ENCODE assay signal across 22 cellular contexts in genomic region chr22:19812910-19813309, GRCh38. TPM values are rescaled to one million over a fixed set of nuclear protein-coding genes. Genes with fewer than 3 reads are reported as not detected.
DNase-seq lines count a peak whose midpoint lies in the region; ATAC-seq, FAIRE-seq and TF ChIP-seq lines count a peak whose summit lies in the region.
"Had no signal": no experiment of that assay in that cellular context is flagged by ENCODE, and none has a peak within 500 bp of the region (broad histone marks: within the 10 kb centered on the region; RNA-seq: fewer than 3 reads in every experiment).

No MANE protein-coding gene starts in this region.

- FAIRE-seq in bronchial epithelial cell (lab: Jason Lieb, UNC): peak; percentile 77
- FAIRE-seq: GM12892 had no signal

- ATAC-seq in GM21723 (IDR thresholded peaks at IDR 0.05; ENCODE audit: unreplicated experiment): no peak
- ATAC-seq: PC-3 had no signal

- H3K4me3 ChIP-seq in right atrium auricular region (no peak overlapping the region), bronchial epithelial cell (ENCODE audit: low read depth, low read length) (no peak overlapping the region), testis (no peak overlapping the region)
- H3K4me3 ChIP-seq: SJCRH30 had no signal

- H3K27ac ChIP-seq in right atrium auricular region (no peak overlapping the region), testis (no peak overlapping the region)
- H3K27ac ChIP-seq: SJCRH30 had no signal

- no peak for TF ChIP-seq CTCF in right atrium auricular region (IDR thresholded peaks at IDR 0.05)
- no peak for TF ChIP-seq CTCF in bronchial epithelial cell (IDR thresholded peaks at IDR 0.05; ENCODE audit: insufficient read depth, low read length, severe bottlenecking)
- no peak for TF ChIP-seq CTCF in neural crest cell (conservative IDR thresholded peaks at IDR 0.05)
- no peak for TF ChIP-seq CTCF in testis (IDR thresholded peaks at IDR 0.05)

- H3K27ac Mint-ChIP-seq in neural crest cell (ENCODE audit: unreplicated experiment): peak overlapping the region; percentile 62

- H3K36me3 ChIP-seq in right atrium auricular region (no peaks in the 10 kb centered on the region), bronchial epithelial cell (ENCODE audit: control insufficient read depth, insufficient read depth, low read length) (no peaks in the 10 kb centered on the region), testis (ENCODE audit: low read depth, missing control alignments) (no peaks in the 10 kb centered on the region)
- H3K36me3 ChIP-seq: SJCRH30 had no signal

- no peaks in the 10 kb centered on the region for H3K9me3 Mint-ChIP-seq in neural crest cell
- H3K9me3 Mint-ChIP-seq: CD8-positive, alpha-beta memory T cell; H9 had no signal

- H3K27me3 ChIP-seq in right atrium auricular region: no peaks in the 10 kb centered on the region
- H3K27me3 ChIP-seq in bronchial epithelial cell (ENCODE audit: control insufficient read depth, insufficient read depth, low read length): no peaks in the 10 kb centered on the region
- H3K27me3 ChIP-seq in testis: no peaks in the 10 kb centered on the region
- H3K27me3 ChIP-seq: SJCRH30 had no signal

- DNase-seq in cardiac septum (ENCODE audit: low spot score): peak; percentile 36
- no peak for DNase-seq in right atrium auricular region (ENCODE audit: low spot score)
- no peak for DNase-seq in bronchial epithelial cell (ENCODE audit: low read depth)
- no peak for DNase-seq in neural crest cell (ENCODE audit: low read depth, low spot score)
- DNase-seq in testis: peak; percentile 10
- DNase-seq in NCI-H510A treated with DMSO at 0.1 percent for 48 hours (lab: John Stamatoyannopoulos, UW): no peak
- no peak for DNase-seq in NCI-H446 treated with DMSO at 0.1 percent for 48 hours (lab: John Stamatoyannopoulos, UW)
- DNase-seq: C1 segment of cervical spinal cord; CD8-positive, alpha-beta memory T cell; DMS53; H9; Karpas-422; NCI-H1417 treated with DMSO at 0.1 percent for 48 hours; NCI-H187 treated with DMSO at 0.1 percent for 48 hours; NCI-H2227 treated with DMSO at 0.1 percent for 48 hours; NCI-H524 treated with DMSO at 0.1 percent for 48 hours; PC-3; SJCRH30 had no signal

- H3K4me1 ChIP-seq in right atrium auricular region: peaks cover 0 to 4% of the 10 kb centered on the region in 2 donors
- H3K4me1 ChIP-seq in testis: peaks cover 28% of the 10 kb centered on the region

- H3K36me3 Mint-ChIP-seq in neural crest cell (ENCODE audit: low read depth): no peaks in the 10 kb centered on the region

- no peak overlapping the region for H3K4me3 Mint-ChIP-seq in neural crest cell
- H3K4me3 Mint-ChIP-seq: CD8-positive, alpha-beta memory T cell; H9 had no signal

- no peaks in the 10 kb centered on the region for H3K27me3 Mint-ChIP-seq in neural crest cell (ENCODE audit: low read depth)

- no peak for TF ChIP-seq POLR2A in testis (IDR thresholded peaks at IDR 0.05)

- 91 to 97% methylated on average over 11 of the region's 11 CpGs for WGBS in testis, 2 donors

- H3K9me3 ChIP-seq in right atrium auricular region (no peaks in the 10 kb centered on the region), testis (no peaks in the 10 kb centered on the region)
- H3K9me3 ChIP-seq: SJCRH30 had no signal

- H3K4me1 Mint-ChIP-seq in neural crest cell: peaks cover 6% of the 10 kb centered on the region

- intact Hi-C loops in cardiac septum (cut with DNase I) (loop anchor here (5.0 to 10.0 kb wide), 2 partner anchors 66 to 92 kb away; no protein-coding TSS in a partner anchor), testis (cut with DNase I; ENCODE audit: low total_unique reads) (no loop called here)

RNA-seq across cellular contexts. Expression of gene GNB1L, which starts 41.8 kb away (rescaled TPM):
- total RNA-seq in cardiac septum: 2.0 TPM
- total RNA-seq in right atrium auricular region: 1 to 10 TPM; 2.6 to 4.7 TPM
- total RNA-seq in bronchial epithelial cell: 2.8 and 7.6 TPM in 2 replicates
- total RNA-seq in neural crest cell: 12.1 and 13.8 TPM in 2 replicates
- total RNA-seq in testis: 1 to 10 TPM; 5.5 to 6.9 TPM
- polyA plus RNA-seq in testis (ENCODE audit: insufficient read depth, low read depth, low replicate concordance): 6.0 TPM

RNA-seq across cellular contexts. Expression of gene RTL10, which starts 41.8 kb away (rescaled TPM):
- total RNA-seq in cardiac septum (6.3 TPM), right atrium auricular region (1 to 10 TPM; 7.9 to 8.1 TPM), bronchial epithelial cell (9.5 and 11.0 TPM in 2 replicates), neural crest cell (26.7 and 28.1 TPM in 2 replicates), testis (10 to 100 TPM; 11.0 to 14.7 TPM)
- polyA plus RNA-seq in testis (ENCODE audit: insufficient read depth, low read depth, low replicate concordance): 10.9 TPM

RNA-seq across cellular contexts. Expression of gene TBX1, which starts 52.3 kb away (rescaled TPM):
- total RNA-seq in cardiac septum (0.48 TPM), right atrium auricular region (under 1 TPM in 1 of 2 donors, not detected in 1; 0.24 TPM), bronchial epithelial cell (5.4 and 12.9 TPM in 2 replicates), neural crest cell (not detected in 2 replicates), testis (10 to 100 TPM; 23.3 to 43.4 TPM)
- polyA plus RNA-seq in testis (ENCODE audit: insufficient read depth, low read depth, low replicate concordance): 18.1 TPM
- total RNA-seq: CD8-positive, alpha-beta memory T cell; HT-29; MCF 10A had no signal
- polyA plus RNA-seq: CD8-positive, alpha-beta memory T cell had no signal

Comparison
In these comparisons a context has a peak if more than half of its experiments do, and no peak if none do; other contexts are left out.
1. DNase-seq: peak in cardiac septum (single experiment) and testis (single experiment); none in right atrium auricular region (single experiment), bronchial epithelial cell (single experiment), neural crest cell (single experiment), NCI-H510A treated with DMSO at 0.1 percent for 48 hours (single experiment) and NCI-H446 treated with DMSO at 0.1 percent for 48 hours (single experiment).